In genomic region chr1:147171399-147172167, GRCh38 we compare ENCODE assay signal across 8 cellular contexts. TPM values are rescaled to one million over a fixed set of nuclear protein-coding genes. Genes with fewer than 3 reads are reported as not detected.
A peak's percentile ranks its signal among the peaks of the same experiment; 100 is the strongest.
DNase-seq lines count a peak whose midpoint lies in the region; ATAC-seq, FAIRE-seq and TF ChIP-seq lines count a peak whose summit lies in the region.

No MANE protein-coding gene starts in this region.

- H2AFZ ChIP-seq in HepG2 (ENCODE audit: low read length) = no peak overlapping the region

- in situ Hi-C loops in brain microvascular endothelial cell (cut with HindIII; ENCODE audit: low pct_ligation_motif_present, low sequenced_read_pairs) = no loop called here
- in situ Hi-C loops in HepG2 (cut with HindIII; ENCODE audit: extremely low pct_ligation_motif_present, low pct_unique_long_range_greater_than_20kb) = loop anchor here (5.0 kb wide), 1 partner anchor 71 kb away; the partner anchor contains the start of gene CHD1L

- no peaks in the 10 kb centered on the region for H3K27me3 ChIP-seq in brain microvascular endothelial cell (replicated peaks)
- H3K27me3 ChIP-seq in HepG2 (ENCODE audit: control insufficient read depth in 1 of 2, insufficient read depth in 2 of 2, low read length in 2 of 2) = peaks cover 0 to 4% of the 10 kb centered on the region in 2 experiments; a peak in 1 of 5 replicates

- no peaks in the 10 kb centered on the region for H3K36me3 ChIP-seq in brain microvascular endothelial cell (replicated peaks)
- H3K36me3 ChIP-seq in HepG2 (replicated peaks in 1 of 2; ENCODE audit: control insufficient read depth in 1 of 2, insufficient read depth in 2 of 2, low read length in 2 of 2) = peaks cover 0 to 16% of the 10 kb centered on the region in 2 experiments; a peak in 3 of 5 replicates

- TF ChIP-seq CTCF in brain microvascular endothelial cell (IDR thresholded peaks at IDR 0.05; ENCODE audit: low read depth, low read length, missing control alignments) = no peak
- TF ChIP-seq CTCF in HepG2 (CRISPR knock-in tag; IDR thresholded peaks at IDR 0.05) = no peak

- peaks cover 82% of the 10 kb centered on the region for H3K79me2 ChIP-seq in HepG2 (ENCODE audit: insufficient read depth, low read length)

- no peak for DNase-seq in activated T-cell treated with anti-CD3 and anti-CD28 coated beads, Interleukin-2, amount 50 U/mL, for 24 hours
- no peak for DNase-seq in activated T-cell treated with anti-CD3 and anti-CD28 coated beads, Interleukin-2, amount 50 U/mL, for 48 hours
- peak; percentile 33 for DNase-seq in NAMALWA (ENCODE audit: low spot score)
- no peak for DNase-seq in brain microvascular endothelial cell
- no peak for DNase-seq in HepG2 (ENCODE audit: low spot score)
- DNase-seq in stimulated activated naive CD4-positive, alpha-beta T cell treated with Interleukin-2 at 50 U/mL for 16 hours (lab: John Stamatoyannopoulos, UW) = no peak

- peak overlapping the region; percentile 68 for H3K27ac Mint-ChIP-seq in activated T-cell treated with anti-CD3 and anti-CD28 coated beads, Interleukin-2, amount 50 U/mL, for 24 hours

- H3K27ac ChIP-seq in brain microvascular endothelial cell = peak overlapping the region; percentile 92
- H3K27ac ChIP-seq in HepG2 (ENCODE audit: extremely low read length, insufficient read depth, low read length) = peak overlapping the region; percentile 89
- peak overlapping the region; percentile 78 for H3K27ac ChIP-seq in temporal lobe (ENCODE audit: low read depth, low read length)

- FAIRE-seq in HepG2 (lab: Jason Lieb, UNC) = no peak

- ATAC-seq in HepG2 (no peak), HG03139 (IDR thresholded peaks at IDR 0.05; ENCODE audit: unreplicated experiment) (no peak)

- H3K4me3 ChIP-seq in brain microvascular endothelial cell (ENCODE audit: low read depth, low read length) (peak overlapping the region; percentile 95), HepG2 (replicated peaks in 1 of 3; ENCODE audit: insufficient read depth in 1 of 3, low read depth in 2 of 3, low read length in 3 of 3) (peak overlapping the region; percentile 85 to 99 (median 99))

- intact Hi-C loops in HepG2 (cut with micrococcal nuclease; ENCODE audit: unreplicated experiment) = loop anchor here (1.0 to 2.0 kb wide), 2 partner anchors 43 to 71 kb away; partner anchors contain the start of gene CHD1L

- POLR2A ChIA-PET in HepG2 (lab: Yijun Ruan, JAX) = interaction anchor here (0.6 to 5.8 kb wide), 10 partner anchors 42 to 102 kb away, joined by 3 to 82 read pairs (median 5); partner anchors contain the start of genes CHD1L and FMO5

- peak overlapping the region; percentile 94 for H3K4me3 Mint-ChIP-seq in activated T-cell treated with anti-CD3 and anti-CD28 coated beads, Interleukin-2, amount 50 U/mL, for 24 hours

- peak in 1 of 2 experiments; percentile 69; a peak in 3 of 4 replicates for TF ChIP-seq POLR2A in HepG2 (IDR thresholded peaks at IDR 0.05; ENCODE audit: insufficient read depth in 1 of 2, low read depth in 2 of 2, low read length in 2 of 2)

- WGBS in HepG2 (ENCODE audit: low lambda C conversion rate) = 0% methylated on average over 18 of the region's 32 CpGs

- TF ChIP-seq RAD21 in HepG2 (CRISPR knock-in tag; IDR thresholded peaks at IDR 0.05) = no peak

- CTCF ChIA-PET in HepG2 (lab: Yijun Ruan, JAX; ENCODE audit: low intra/inter-chr PET ratio, low total read pairs) = interaction anchor here (0.9 to 3.4 kb wide), 3 partner anchors 36 to 71 kb away, joined by 3 to 141 read pairs (median 3); partner anchors contain the start of gene CHD1L

- peak overlapping the region; percentile 94 for H3K9ac ChIP-seq in HepG2 (ENCODE audit: insufficient read depth, low read depth, low read length)

- no peaks in the 10 kb centered on the region for H3K9me3 ChIP-seq in HepG2 (ENCODE audit: low read length)

- no TSS peak for BruUV-seq in HepG2 (replicated peaks; lab: Mats Ljungman, UMichigan)

- peaks cover 38% of the 10 kb centered on the region for H3K36me3 Mint-ChIP-seq in activated T-cell treated with anti-CD3 and anti-CD28 coated beads, Interleukin-2, amount 50 U/mL, for 24 hours (ENCODE audit: low read depth)

- H4K20me1 ChIP-seq in HepG2 (ENCODE audit: insufficient read depth, low read length) = peaks cover 16% of the 10 kb centered on the region; the same call in 1 of the 2 replicates

- H3K4me1 Mint-ChIP-seq in activated T-cell treated with anti-CD3 and anti-CD28 coated beads, Interleukin-2, amount 50 U/mL, for 24 hours (ENCODE audit: low read depth) = peaks cover 46% of the 10 kb centered on the region

- peaks cover 48% of the 10 kb centered on the region for H3K4me1 ChIP-seq in HepG2 (ENCODE audit: insufficient read depth, low read length)

- TF ChIP-seq EP300 in HepG2 (IDR thresholded peaks at IDR 0.05; ENCODE audit: low read depth in 2 of 2, low read length in 2 of 2) = no peak
- TF ChIP-seq EP300 in HepG2 (CRISPR knock-in tag; IDR thresholded peaks at IDR 0.05; ENCODE audit: borderline replicate concordance) = no peak

- H3K4me2 ChIP-seq in HepG2 (ENCODE audit: low read depth, low read length) = peak overlapping the region; percentile 82

- no peaks in the 10 kb centered on the region for H3K27me3 Mint-ChIP-seq in activated T-cell treated with anti-CD3 and anti-CD28 coated beads, Interleukin-2, amount 50 U/mL, for 24 hours

- no peaks in the 10 kb centered on the region for H3K9me3 Mint-ChIP-seq in activated T-cell treated with anti-CD3 and anti-CD28 coated beads, Interleukin-2, amount 50 U/mL, for 24 hours

TF ChIP-seq in HepG2, 621 proteins besides CTCF, POLR2A, EP300 and RAD21 (continues in another document):
- TF ChIP-seq ZNF740 (CRISPR knock-in tag; IDR thresholded peaks at IDR 0.05) = 0 out of 2 replicates have a peak, but pooled peaks have one; percentile 4
- no peak for TF ChIP-seq ZNF44 (CRISPR knock-in tag; IDR thresholded peaks at IDR 0.05)
- 0 out of 2 replicates have a peak, but pooled peaks have one; percentile 11 for TF ChIP-seq CREM (IDR thresholded peaks at IDR 0.05)
- TF ChIP-seq CREM (CRISPR knock-in tag; IDR thresholded peaks at IDR 0.05) = no peak
- no peak for TF ChIP-seq KLF15 (CRISPR knock-in tag; IDR thresholded peaks at IDR 0.05; ENCODE audit: borderline replicate concordance)
- no peak for TF ChIP-seq ZNF775 (CRISPR knock-in tag; IDR thresholded peaks at IDR 0.05; ENCODE audit: borderline replicate concordance)

RNA-seq across cellular contexts. Expression of gene PRKAB2, which starts 0.7 kb away (rescaled TPM):
- 43.3 and 44.0 TPM in 2 replicates for total RNA-seq in HepG2 (2016; rRNA removed; fragmentation: Illumina TruSeq; extraction: Trizol)
- 5.9 and 6.7 TPM in 2 replicates for total RNA-seq in HepG2 (2016; cell fraction: cytosol; rRNA removed; fragmentation: Illumina TruSeq; extraction: Trizol; ENCODE audit: low read depth)
- 40.9 and 45.3 TPM in 2 replicates for total RNA-seq in HepG2 (2016; cell fraction: insoluble cytoplasmic fraction; rRNA removed; fragmentation: Illumina TruSeq; extraction: Trizol)
- total RNA-seq in HepG2 (2016; cell fraction: membrane; rRNA removed; fragmentation: Illumina TruSeq; extraction: Trizol) = 23.1 and 25.7 TPM in 2 replicates
- 86.1 and 92.6 TPM in 2 replicates for total RNA-seq in HepG2 (2016; cell fraction: nucleus; rRNA removed; fragmentation: Illumina TruSeq; extraction: Trizol)
- 97.3 and 118 TPM in 2 replicates for polyA plus RNA-seq in HepG2 (2011; rRNA removed)
- polyA plus RNA-seq in HepG2 (2011; cell fraction: cytosol; rRNA removed) = 34.7 and 49.1 TPM in 2 replicates
- 185 and 187 TPM in 2 replicates for polyA plus RNA-seq in HepG2 (2011; cell fraction: nucleus; rRNA removed)
- 51.4 and 62.8 TPM in 2 replicates for polyA plus RNA-seq in HepG2 (2012)
- polyA plus RNA-seq in HepG2 (2016; cell fraction: cytosol; fragmentation: Illumina TruSeq; extraction: Trizol; ENCODE audit: low read depth) = 5.5 and 5.6 TPM in 2 replicates
- 32.6 and 34.9 TPM in 2 replicates for polyA plus RNA-seq in HepG2 (2016; cell fraction: insoluble cytoplasmic fraction; fragmentation: Illumina TruSeq; extraction: Trizol; ENCODE audit: low read depth)
- polyA plus RNA-seq in HepG2 (2016; cell fraction: membrane; fragmentation: Illumina TruSeq; extraction: Trizol; ENCODE audit: low read depth) = 15.9 and 16.3 TPM in 2 replicates
- polyA plus RNA-seq in HepG2 (2016; cell fraction: nucleus; fragmentation: Illumina TruSeq; extraction: Trizol; ENCODE audit: insufficient read depth, low read depth) = 108 and 114 TPM in 2 replicates
- 16.7 and 59.0 TPM in 2 replicates for polyA minus RNA-seq in HepG2 (2011; rRNA and poly(A)+ RNA removed; ENCODE audit: low replicate concordance)
- polyA minus RNA-seq in HepG2 (2011; cell fraction: cytosol; rRNA and poly(A)+ RNA removed) = 29.4 and 33.7 TPM in 2 replicates
- 158 and 185 TPM in 2 replicates for polyA minus RNA-seq in HepG2 (2011; cell fraction: nucleus; rRNA and poly(A)+ RNA removed)
- total RNA-seq in temporal lobe = 48.9 TPM

RNA-seq across cellular contexts. Expression of gene FMO5, which starts 53.6 kb away (rescaled TPM):
- total RNA-seq in HepG2 (2016; rRNA removed; fragmentation: Illumina TruSeq; extraction: Trizol) = 48.2 and 59.5 TPM in 2 replicates
- total RNA-seq in HepG2 (2016; cell fraction: cytosol; rRNA removed; fragmentation: Illumina TruSeq; extraction: Trizol; ENCODE audit: low read depth) = 6.8 and 6.9 TPM in 2 replicates
- 49.0 and 63.7 TPM in 2 replicates for total RNA-seq in HepG2 (2016; cell fraction: insoluble cytoplasmic fraction; rRNA removed; fragmentation: Illumina TruSeq; extraction: Trizol)
- total RNA-seq in HepG2 (2016; cell fraction: membrane; rRNA removed; fragmentation: Illumina TruSeq; extraction: Trizol) = 11.1 and 12.7 TPM in 2 replicates
- total RNA-seq in HepG2 (2016; cell fraction: nucleus; rRNA removed; fragmentation: Illumina TruSeq; extraction: Trizol) = 47.7 and 49.9 TPM in 2 replicates
- 149 and 155 TPM in 2 replicates for polyA plus RNA-seq in HepG2 (2011; rRNA removed)
- polyA plus RNA-seq in HepG2 (2011; cell fraction: cytosol; rRNA removed) = 56.2 and 104 TPM in 2 replicates
- 198 and 259 TPM in 2 replicates for polyA plus RNA-seq in HepG2 (2011; cell fraction: nucleus; rRNA removed)
- 240 and 305 TPM in 2 replicates for polyA plus RNA-seq in HepG2 (2012)
- polyA plus RNA-seq in HepG2 (2016; cell fraction: cytosol; fragmentation: Illumina TruSeq; extraction: Trizol; ENCODE audit: low read depth) = 1.7 and 1.8 TPM in 2 replicates
- 40.5 and 43.0 TPM in 2 replicates for polyA plus RNA-seq in HepG2 (2016; cell fraction: insoluble cytoplasmic fraction; fragmentation: Illumina TruSeq; extraction: Trizol; ENCODE audit: low read depth)
- 4.7 TPM in 2 replicates for polyA plus RNA-seq in HepG2 (2016; cell fraction: membrane; fragmentation: Illumina TruSeq; extraction: Trizol; ENCODE audit: low read depth)
- 48.3 and 48.5 TPM in 2 replicates for polyA plus RNA-seq in HepG2 (2016; cell fraction: nucleus; fragmentation: Illumina TruSeq; extraction: Trizol; ENCODE audit: insufficient read depth, low read depth)
- polyA minus RNA-seq in HepG2 (2011; rRNA and poly(A)+ RNA removed; ENCODE audit: low replicate concordance) = 82.4 TPM in 1 of 2 replicates, not detected in the other
- 87.4 and 116 TPM in 2 replicates for polyA minus RNA-seq in HepG2 (2011; cell fraction: cytosol; rRNA and poly(A)+ RNA removed)
- polyA minus RNA-seq in HepG2 (2011; cell fraction: nucleus; rRNA and poly(A)+ RNA removed) = 369 and 460 TPM in 2 replicates
- total RNA-seq in temporal lobe = 0.74 TPM
